8 cellular contexts compared by ENCODE assay signal in genomic region chr9:33289501-33289900, GRCh38. TPM values are rescaled to one million over a fixed set of nuclear protein-coding genes. Genes with fewer than 3 reads are reported as not detected.
A peak's percentile ranks its signal among the peaks of the same experiment; 100 is the strongest.
DNase-seq lines count a peak whose midpoint lies in the region; FAIRE-seq and TF ChIP-seq lines count a peak whose summit lies in the region.

No MANE protein-coding gene starts in this region.

- no peaks in the 10 kb centered on the region for H3K27me3 ChIP-seq in BLaER1 treated with 17β-estradiol and CSF1 and Interleukin-3, amounts not matched to agents 10 nM and 100 nM
- H3K27me3 ChIP-seq in adrenal gland = no peaks in the 10 kb centered on the region

- intact Hi-C loops in adrenal gland (cut with DNase I) (loop anchor here in 1 of 2 donors (10.0 kb wide), 1 partner anchor 175 kb away; no protein-coding TSS in a partner anchor), kidney (cut with DNase I) (no loop called here)

- no peak for TF ChIP-seq CTCF in NB4 (IDR thresholded peaks at IDR 0.05; ENCODE audit: low read depth, low read length)
- no peak for TF ChIP-seq CTCF in adrenal gland (IDR thresholded peaks at IDR 0.05)
- TF ChIP-seq CTCF in kidney (IDR thresholded peaks at IDR 0.05; ENCODE audit: borderline replicate concordance, extremely low read depth, insufficient read depth) = no peak

- H3K4me1 ChIP-seq in BLaER1 treated with 17β-estradiol and CSF1 and Interleukin-3, amounts not matched to agents 10 nM and 100 nM = peaks cover 75 to 86% (median 84%) of the 10 kb centered on the region in 10 experiments
- H3K4me1 ChIP-seq in adrenal gland (replicated peaks in 1 of 2) = peaks cover 13 to 36% of the 10 kb centered on the region in 2 donors
- H3K4me1 ChIP-seq in kidney (ENCODE audit: control insufficient read depth in 1 of 2, insufficient read depth in 1 of 2, low read depth in 1 of 2, low read length in 2 of 2) = peaks cover 13 to 16% of the 10 kb centered on the region in 2 donors

- peak overlapping the region in 9 of 10 experiments; percentile 21 to 86 (median 70); a peak in 15 of 20 replicates for H3K4me3 ChIP-seq in BLaER1 treated with 17β-estradiol and CSF1 and Interleukin-3, amounts not matched to agents 10 nM and 100 nM
- peak overlapping the region; percentile 54 for H3K4me3 ChIP-seq in NB4 (ENCODE audit: low read depth, low read length)
- H3K4me3 ChIP-seq in adrenal gland = peak overlapping the region in 2 of 4 donors; percentile 66 to 82
- H3K4me3 ChIP-seq in kidney (ENCODE audit: low read length in 2 of 2) = peak overlapping the region; percentile 25 to 96

- H3K36me3 ChIP-seq in BLaER1 treated with 17β-estradiol and CSF1 and Interleukin-3, amounts not matched to agents 10 nM and 100 nM = peaks cover 16 to 32% (median 25%) of the 10 kb centered on the region in 11 experiments; a peak in 20 of 22 replicates
- H3K36me3 ChIP-seq in adrenal gland (replicated peaks in 1 of 2) (peaks cover 0 to 4% of the 10 kb centered on the region in 2 donors), kidney (ENCODE audit: control insufficient read depth in 1 of 2, insufficient read depth in 2 of 2, low read length in 2 of 2) (peaks cover 0 to 1% of the 10 kb centered on the region in 2 donors)

- peaks cover 0 to 5% (median 0%) of the 10 kb centered on the region in 11 experiments; a peak in 2 of 22 replicates for H3K9me3 ChIP-seq in BLaER1 treated with 17β-estradiol and CSF1 and Interleukin-3, amounts not matched to agents 10 nM and 100 nM (replicated peaks in 1 of 11)
- no peaks in the 10 kb centered on the region for H3K9me3 ChIP-seq in adrenal gland (replicated peaks in 1 of 3)
- H3K9me3 ChIP-seq in kidney (ENCODE audit: control insufficient read depth in 1 of 2, low read length in 2 of 2) = no peaks in the 10 kb centered on the region

- no peak for FAIRE-seq in kidney (lab: Jason Lieb, UNC)

- peak overlapping the region; percentile 96 to 100 (median 99) for H3K27ac ChIP-seq in BLaER1 treated with 17β-estradiol and CSF1 and Interleukin-3, amounts not matched to agents 10 nM and 100 nM
- H3K27ac ChIP-seq in adrenal gland (peak overlapping the region; percentile 97 to 100 (median 99)), kidney (ENCODE audit: low read depth in 2 of 2, low read length in 2 of 2) (peak overlapping the region; percentile 99 to 100)

- DNase-seq in NB4 (ENCODE audit: low read depth) = peak; percentile 67
- DNase-seq in adrenal gland = peak; percentile 13 to 59 (median 31)
- peak; percentile 69 for DNase-seq in kidney
- peak; percentile 13 for DNase-seq in stimulated activated CD8-positive, alpha-beta memory T cell treated with anti-CD3 and anti-CD28 coated beads, Interleukin-12 subunit alpha, Interleukin-12 subunit beta, amount 100 ng/mL, for 4 hours (ENCODE audit: low read depth)
- no peak for DNase-seq in NCI-H2171 treated with DMSO at 0.1 percent for 48 hours (lab: John Stamatoyannopoulos, UW)
- no peak for DNase-seq in DMS114 treated with DMSO at 0.1 percent for 48 hours (lab: John Stamatoyannopoulos, UW; ENCODE audit: unreplicated experiment)
- no peak for DNase-seq in cerebellar nuclear complex (lab: John Stamatoyannopoulos, UW)

- H3K4me2 ChIP-seq in BLaER1 treated with 17β-estradiol and CSF1 and Interleukin-3, amounts not matched to agents 10 nM and 100 nM = peak overlapping the region; percentile 80 to 94 (median 88)

- 6 to 13% (median 9%) methylated on average over 5 to 12 of the region's 12 CpGs for WGBS in adrenal gland, 4 donors

- TF ChIP-seq POLR2A in NB4 (IDR thresholded peaks at IDR 0.05; ENCODE audit: extremely low read depth, insufficient read length) = no peak
- TF ChIP-seq POLR2A in adrenal gland (IDR thresholded peaks at IDR 0.05) = no peak

- no peaks in the 10 kb centered on the region for H4K20me1 ChIP-seq in BLaER1 treated with 17β-estradiol and CSF1 and Interleukin-3, amounts not matched to agents 10 nM and 100 nM

- H3K9ac ChIP-seq in BLaER1 treated with 17β-estradiol and CSF1 and Interleukin-3, amounts not matched to agents 10 nM and 100 nM = peak overlapping the region; percentile 91 to 98 (median 96)
- peak overlapping the region in 1 of 2 donors; percentile 97 for H3K9ac ChIP-seq in kidney (ENCODE audit: low read length in 2 of 2)

RNA-seq across cellular contexts. Expression of gene NFX1, which starts 0.8 kb away (rescaled TPM):
- total RNA-seq in adrenal gland (10 to 100 TPM; 20.8 to 44.4 (median 32.2) TPM), kidney (46.3 TPM)
- polyA plus RNA-seq in adrenal gland (10 to 100 TPM; 17.5 to 41.1 (median 20.5) TPM), kidney (ENCODE audit: insufficient read depth, low read depth, low replicate concordance) (12.2 TPM)

RNA-seq across cellular contexts. Expression of gene CHMP5, which starts 24.7 kb away (rescaled TPM):
- 10 to 100 TPM; 52.4 to 90.0 (median 64.3) TPM for total RNA-seq in adrenal gland
- 100 to 1,000 TPM in 1 of 3 donors, 10 to 100 TPM in 2; 35.6 to 107 (median 49.5) TPM for polyA plus RNA-seq in adrenal gland
- total RNA-seq in kidney = 65.2 TPM
- polyA plus RNA-seq in kidney (ENCODE audit: insufficient read depth, low read depth, low replicate concordance) = 100 TPM

RNA-seq across cellular contexts. Expression of gene BAG1, which starts 25.0 kb away (rescaled TPM):
- total RNA-seq in adrenal gland (100 to 1,000 TPM in 3 of 8 donors, 10 to 100 TPM in 5; 46.9 to 141 (median 81.2) TPM), kidney (134 TPM)
- polyA plus RNA-seq in adrenal gland (10 to 100 TPM; 52.7 to 94.2 (median 55.0) TPM), kidney (ENCODE audit: insufficient read depth, low read depth, low replicate concordance) (268 TPM)

RNA-seq across cellular contexts. Expression of gene SPINK4, which starts 49.5 kb away (rescaled TPM):
- total RNA-seq in adrenal gland (1 to 10 TPM in 2 of 8 donors, not detected in 6; 1.7 to 5.0 TPM), kidney (not detected)
- polyA plus RNA-seq in adrenal gland (1 to 10 TPM in 2 of 3 donors, not detected in 1; 1.8 to 4.3 TPM), kidney (ENCODE audit: insufficient read depth, low read depth, low replicate concordance) (not detected)

Comparison
In these comparisons a context has a peak if more than half of its experiments do, and no peak if none do; other contexts are left out.
1. DNase-seq: peak in NB4 (single experiment), adrenal gland (7 of 7), kidney (single experiment) and stimulated activated CD8-positive, alpha-beta memory T cell treated with anti-CD3 and anti-CD28 coated beads, Interleukin-12 subunit alpha, Interleukin-12 subunit beta, amount 100 ng/mL, for 4 hours (single experiment); none in NCI-H2171 treated with DMSO at 0.1 percent for 48 hours (single experiment), DMS114 treated with DMSO at 0.1 percent for 48 hours (single experiment) and cerebellar nuclear complex (0 of 2).
2. Peak in every context shown above with its lines, with median percentiles within 50 percentile points of each other: H3K27ac ChIP-seq.